Comparison of ENCODE assay signal across 25 cellular contexts in genomic region chr20:50218987-50219435, GRCh38. TPM values are rescaled to one million over a fixed set of nuclear protein-coding genes. Genes with fewer than 3 reads are reported as not detected.
DNase-seq lines count a peak whose midpoint lies in the region; ATAC-seq, FAIRE-seq and TF ChIP-seq lines count a peak whose summit lies in the region.
"Had no signal": no experiment of that assay in that cellular context is flagged by ENCODE, and none has a peak within 500 bp of the region (broad histone marks: within the 10 kb centered on the region; RNA-seq: fewer than 3 reads in every experiment).

No MANE protein-coding gene starts in this region.

- H4K5ac ChIP-seq in H1 (ENCODE audit: insufficient read length, low read depth, low read length), result no peak overlapping the region

- H3K9ac ChIP-seq in BLaER1 (no peak overlapping the region), H1 (replicated peaks in 1 of 4; ENCODE audit: extremely low read depth in 1 of 4, low read depth in 3 of 4, low read length in 3 of 4) (no peak overlapping the region)

- H3K27me3 ChIP-seq in BLaER1, result no peaks in the 10 kb centered on the region
- H3K27me3 ChIP-seq in H1 (replicated peaks in 1 of 4; ENCODE audit: control insufficient read depth in 3 of 4, extremely low read depth in 1 of 4, insufficient read depth in 3 of 4, low read length in 3 of 4), result no peaks in the 10 kb centered on the region; a peak in 1 of 7 replicates
- no peaks in the 10 kb centered on the region for H3K27me3 ChIP-seq in left lung
- H3K27me3 ChIP-seq: ovary, right atrium auricular region, tibial nerve had no signal

- POLR2A ChIA-PET in H1 (lab: Charles Lee; ENCODE audit: partially characterized antibody), result interaction anchor here (1.4 kb wide), 1 partner anchor 24 kb away, joined by 3 read pairs; no protein-coding TSS in a partner anchor

- H3K23ac ChIP-seq in H1 (ENCODE audit: insufficient read length), result no peak overlapping the region

- no peak overlapping the region for H3K14ac ChIP-seq in H1 (ENCODE audit: insufficient read length)

- no peak overlapping the region for H4K8ac ChIP-seq in H1 (ENCODE audit: extremely low read depth, insufficient read depth, low read length)

- H3K4ac ChIP-seq in H1 (replicated peaks; ENCODE audit: insufficient read length, low read depth, low read length), result no peak overlapping the region

- H2BK120ac ChIP-seq in H1 (replicated peaks; ENCODE audit: low read depth, low read length), result no peak overlapping the region

- no peak overlapping the region for H2BK12ac ChIP-seq in H1 (ENCODE audit: low read depth, low read length)

- no peak for TF ChIP-seq CTCF in NB4 (IDR thresholded peaks at IDR 0.05; ENCODE audit: low read depth, low read length)
- TF ChIP-seq CTCF in H1 (IDR thresholded peaks at IDR 0.05; ENCODE audit: control extremely low read depth in 1 of 3, insufficient read depth in 1 of 3, low read depth in 1 of 3, low read length in 3 of 3), result no peak
- no peak for TF ChIP-seq CTCF in left lung (IDR thresholded peaks at IDR 0.05)

- TF ChIP-seq POLR2A in NB4 (IDR thresholded peaks at IDR 0.05; ENCODE audit: extremely low read depth, insufficient read length), result no peak
- TF ChIP-seq POLR2A in H1 (IDR thresholded peaks at IDR 0.05; ENCODE audit: control extremely low read depth in 1 of 2, low read depth in 2 of 2, low read length in 2 of 2), result no peak

- H3K56ac ChIP-seq in H1 (replicated peaks; ENCODE audit: insufficient read length, low read depth, low read length), result no peak overlapping the region

- H3K36me3 ChIP-seq in BLaER1 (no peaks in the 10 kb centered on the region), H1 (ENCODE audit: control insufficient read depth in 2 of 4, insufficient read depth in 4 of 4, low read length in 3 of 4) (no peaks in the 10 kb centered on the region), left lung (no peaks in the 10 kb centered on the region)
- H3K36me3 ChIP-seq: ovary, right atrium auricular region, tibial nerve had no signal

- 71% methylated on average over 5 of the region's 5 CpGs; no CpG with 5 or more reads in 1 of the 2 experiments for whole genome bisulfite sequencing in H1 (ENCODE audit: extremely low coverage in 1 of 2, insufficient coverage in 1 of 2, insufficient read length in 1 of 2, insufficient replicate concordance in 2 of 2, low coverage in 1 of 2, low lambda C conversion rate in 2 of 2, missing lambda C conversion rate in 1 of 2), 2 experiments

- TF ChIP-seq EP300 in H1 (IDR thresholded peaks at IDR 0.05; ENCODE audit: borderline replicate concordance in 1 of 2, low read depth in 2 of 2, low read length in 2 of 2), result no peak

- no peak overlapping the region for H2BK15ac ChIP-seq in H1 (ENCODE audit: low read length)

- H3K9me3 ChIP-seq in BLaER1 (peaks cover 4% of the 10 kb centered on the region; the same call in 1 of the 2 replicates), H1 (ENCODE audit: insufficient read depth in 2 of 2, low read depth in 1 of 2, low read length in 1 of 2) (no peaks in the 10 kb centered on the region), left lung (peaks cover 0 to 3% of the 10 kb centered on the region in 2 donors)
- H3K9me3 ChIP-seq: ovary, right atrium auricular region had no signal

- H3K4me3 ChIP-seq in BLaER1, result no peak overlapping the region
- no peak overlapping the region for H3K4me3 ChIP-seq in NB4 (ENCODE audit: low read depth, low read length)
- no peak overlapping the region for H3K4me3 ChIP-seq in H1 (ENCODE audit: extremely low read depth in 1 of 4, insufficient read depth in 2 of 4, low read depth in 3 of 4, low read length in 4 of 4)
- no peak overlapping the region for H3K4me3 ChIP-seq in left lung
- H3K4me3 ChIP-seq: GM12878, GM23338, ovary, right atrium auricular region, tibial nerve had no signal

- no peak overlapping the region for H2BK5ac ChIP-seq in H1 (ENCODE audit: low read depth, low read length)

- H3K79me2 ChIP-seq in H1 (ENCODE audit: control insufficient read depth in 1 of 2, insufficient read depth in 2 of 2, low read length in 2 of 2), result no peaks in the 10 kb centered on the region

- H3K79me1 ChIP-seq in H1 (ENCODE audit: low read depth, low read length), result no peaks in the 10 kb centered on the region

- CTCF ChIA-PET in H1 (lab: Charles Lee; ENCODE audit: partially characterized antibody), result interaction anchor here (1.0 to 1.8 kb wide), 3 partner anchors 11 to 259 kb away, joined by 3 to 6 read pairs (median 3); no protein-coding TSS in a partner anchor

- intact Hi-C loops in left lung (cut with DNase I), result no loop called here
- intact Hi-C loops in Right ventricle myocardium superior (cut with DNase I), result no loop called here

- ATAC-seq in left lung (peak; percentile 10), Right ventricle myocardium superior (ENCODE audit: poor library complexity) (no peak)
- ATAC-seq: esophagus mucosa, GM12878, GM23338, T-cell had no signal

- 0 out of 2 replicates have a peak overlapping the region, but pooled peaks have one; percentile 13 for H2BK20ac ChIP-seq in H1 (ENCODE audit: low read length)

- no peaks in the 10 kb centered on the region for H3K23me2 ChIP-seq in H1 (ENCODE audit: low read depth, low read length)

- H2AK5ac ChIP-seq in H1 (ENCODE audit: low read depth, low read length), result no peak overlapping the region

- H4K20me1 ChIP-seq in BLaER1, result no peaks in the 10 kb centered on the region
- no peaks in the 10 kb centered on the region for H4K20me1 ChIP-seq in H1 (replicated peaks in 1 of 2; ENCODE audit: control insufficient read depth in 1 of 2, insufficient read depth in 2 of 2, low read length in 2 of 2)

- FAIRE-seq in H1 (lab: Jason Lieb, UNC), result no peak
- FAIRE-seq: GM12878 had no signal

- H3K4me2 ChIP-seq in BLaER1 (peak overlapping the region; percentile 18; the same call in 1 of the 2 replicates), H1 (ENCODE audit: insufficient read depth in 1 of 2, low read depth in 2 of 2, low read length in 2 of 2) (no peak overlapping the region)
- H3K4me2 ChIP-seq: GM23338 had no signal

- no peak overlapping the region for H3K27ac ChIP-seq in BLaER1
- no peak overlapping the region for H3K27ac ChIP-seq in H1 (ENCODE audit: low read depth, low read length)
- peak overlapping the region in 1 of 2 donors; percentile 85 for H3K27ac ChIP-seq in left lung
- H3K27ac ChIP-seq: ovary, right atrium auricular region had no signal

- H2AFZ ChIP-seq in H1 (ENCODE audit: low read length), result no peak overlapping the region
- H2AFZ ChIP-seq: GM23338 had no signal

- no peak for TF ChIP-seq RAD21 in H1 (IDR thresholded peaks at IDR 0.05 in 1 of 2, conservative IDR thresholded peaks at IDR 0.05 in 1 of 2; ENCODE audit: low read depth in 2 of 2, low read length in 2 of 2)

- peaks cover 36% of the 10 kb centered on the region for H3K4me1 ChIP-seq in BLaER1
- H3K4me1 ChIP-seq in H1 (replicated peaks in 1 of 4; ENCODE audit: control insufficient read depth in 3 of 4, insufficient read depth in 4 of 4, low read length in 3 of 4), result peaks cover 0 to 7% (median 0%) of the 10 kb centered on the region in 4 experiments; a peak in 1 of 7 replicates
- peaks cover 8 to 63% of the 10 kb centered on the region in 2 donors for H3K4me1 ChIP-seq in left lung

- H4K91ac ChIP-seq in H1 (replicated peaks; ENCODE audit: insufficient read length, low read length), result peak overlapping the region; percentile 40

- DNase-seq in NB4 (ENCODE audit: low read depth) (peak; percentile 60), H1 (ENCODE audit: low read depth in 1 of 2, low spot score in 2 of 2) (no peak), left lung (no peak), SIG-M5 (lab: John Stamatoyannopoulos, UW) (no peak), Right ventricle myocardium superior (no peak)
- DNase-seq in activated CD8-positive, alpha-beta memory T cell treated with anti-CD3 and anti-CD28 coated beads for 24 hours, result no peak
- no peak for DNase-seq in central memory CD4-positive, alpha-beta T cell
- DNase-seq: activated CD4-positive, alpha-beta T cell treated with anti-CD3 and anti-CD28 coated beads for 4 hours; AML-193; DMS79; effector memory CD4-positive, alpha-beta T cell; KG1; mesendoderm; naive B cell; NCI-H2227 treated with DMSO at 0.1 percent for 48 hours; NCI-H82; ovary; SHP77 treated with DMSO at 0.1 percent for 48 hours; T-cell had no signal

- H3K18ac ChIP-seq in H1 (ENCODE audit: extremely low read depth, low read length), result no peak overlapping the region

TF ChIP-seq in H1, 55 proteins besides CTCF, POLR2A, EP300 and RAD21 (continues in another document):
- TF ChIP-seq CBX8 (IDR thresholded peaks at IDR 0.05; ENCODE audit: borderline replicate concordance, low read depth, low read length) (no peak), RFX5 (IDR thresholded peaks at IDR 0.05; ENCODE audit: borderline replicate concordance, low read depth, low read length) (no peak), KDM4A (IDR thresholded peaks at IDR 0.05; ENCODE audit: low read depth, low read length, severe bottlenecking) (no peak), BRCA1 (IDR thresholded peaks at IDR 0.05; ENCODE audit: low read depth, low read length) (no peak), SP1 (IDR thresholded peaks at IDR 0.05; ENCODE audit: low read depth, low read length) (no peak), CBX5 (IDR thresholded peaks at IDR 0.05; ENCODE audit: low read depth, low read length) (no peak), TEAD4 (IDR thresholded peaks at IDR 0.05; ENCODE audit: low read depth, low read length) (no peak), SIX5 (IDR thresholded peaks at IDR 0.05; ENCODE audit: low read depth, low read length) (no peak), EGR1 (IDR thresholded peaks at IDR 0.05; ENCODE audit: borderline replicate concordance, low read depth, low read length) (no peak), RXRA (IDR thresholded peaks at IDR 0.05; ENCODE audit: insufficient read depth, low read depth, low read length) (no peak), SP4 (IDR thresholded peaks at IDR 0.05; ENCODE audit: low read length) (no peak), USF2 (IDR thresholded peaks at IDR 0.05; ENCODE audit: low read length) (no peak)

RNA-seq across cellular contexts. Expression of gene CEBPB, which starts 28.4 kb away (rescaled TPM):
- total RNA-seq in H1 (2021; fragmentation: NEBNext Ultra II Directional; extraction: Animal tissue kit (Norgen Biotek cat#: 25700)), result 24.1 and 24.5 TPM in 2 replicates
- 7.1 and 13.1 TPM in 2 replicates for polyA plus RNA-seq in H1 (2011; rRNA removed)
- polyA plus RNA-seq in H1 (2011; cell fraction: cytosol; rRNA removed), result 16.1 TPM
- polyA plus RNA-seq in H1 (2011; cell fraction: nucleus; rRNA removed), result 10.5 TPM
- polyA plus RNA-seq in H1 (2012, experiment 1 of 2), result 6.1 to 8.3 TPM (median 7.2 TPM) in 4 replicates
- 4.8 TPM for polyA plus RNA-seq in H1 (2012, experiment 2 of 2)
- polyA plus RNA-seq in H1 (2013, experiment 1 of 2), result 15.1 TPM
- polyA plus RNA-seq in H1 (2013, experiment 2 of 2), result 15.0 TPM
- polyA minus RNA-seq in H1 (2011; rRNA and poly(A)+ RNA removed), result 1.3 and 1.4 TPM in 2 replicates
- polyA minus RNA-seq in H1 (2011; cell fraction: cytosol; rRNA and poly(A)+ RNA removed), result 18.6 TPM
- 16.1 TPM for polyA minus RNA-seq in H1 (2011; cell fraction: nucleus; rRNA and poly(A)+ RNA removed)
- total RNA-seq in left lung (100 to 1,000 TPM; 133 to 266 TPM), Right ventricle myocardium superior (57.3 TPM)
